ENCODE assay signal across 9 cellular contexts in genomic region chr14:22249775-22250174, GRCh38.
"Had no signal": no experiment of that assay in that cellular context is flagged by ENCODE, and none has a peak within 500 bp of the region (broad histone marks: within the 10 kb centered on the region; RNA-seq: fewer than 3 reads in every experiment).

No MANE protein-coding gene starts in this region.

- H3K9ac ChIP-seq: GM23248, KMS-11 had no signal

- H3K36me3 ChIP-seq: HAP-1 had no signal

- ATAC-seq: HCT116 had no signal

- FAIRE-seq: HTR-8/SVneo had no signal

- DNase-seq: GM23248, GOT3, H7, IMR-90, KBM-7 had no signal

- H3K4me2 ChIP-seq: KMS-11 had no signal

- H2AFZ ChIP-seq: GM23248 had no signal

- H3K4me3 ChIP-seq: GM23248, HAP-1 had no signal

- H3K27ac ChIP-seq: GM23248, KMS-11 had no signal

- H3K9me3 ChIP-seq: HAP-1 had no signal

- H3K4me1 ChIP-seq: HAP-1 had no signal
